Comparison of ENCODE assay signal across 30 cellular contexts in the genomic region with DNA sequence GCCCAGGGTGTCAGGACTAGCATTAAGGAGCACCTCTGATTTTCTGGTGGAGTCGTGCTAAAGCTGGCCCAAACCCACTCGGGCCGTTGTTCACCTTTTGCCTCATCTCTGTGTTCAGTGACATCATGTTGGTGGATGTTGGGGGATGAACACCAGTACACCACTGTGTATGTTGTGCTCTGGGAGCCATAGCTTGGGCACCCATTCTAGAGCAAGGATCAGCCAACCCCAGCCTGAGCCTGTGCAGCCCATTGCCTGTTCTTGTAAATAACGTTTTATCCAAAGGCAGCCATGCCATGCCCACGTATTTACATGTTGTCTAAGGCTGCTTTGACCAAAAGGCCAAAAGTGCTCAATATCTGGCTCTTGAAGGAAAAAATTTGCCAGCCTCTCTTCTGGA.
DNase-seq lines count a peak whose midpoint lies in the region; TF ChIP-seq lines count a peak whose summit lies in the region.
"Had no signal": no experiment of that assay in that cellular context is flagged by ENCODE, and none has a peak within 500 bp of the region (broad histone marks: within the 10 kb centered on the region; RNA-seq: fewer than 3 reads in every experiment).

No MANE protein-coding gene starts in this region.

- intact Hi-C loops in testis (cut with DNase I; ENCODE audit: low total_unique reads): no loop called here

- H3K27ac Mint-ChIP-seq in chondrocyte (ENCODE audit: unreplicated experiment): peak overlapping the region; percentile 45
- H3K27ac Mint-ChIP-seq: activated naive CD4-positive, alpha-beta T cell treated with anti-CD3 and anti-CD28 coated beads, Interleukin-2, amount 50 U/mL, for 72 hours; naive thymus-derived CD8-positive, alpha-beta T cell; stimulated activated memory B cell treated with anti-CD40 and anti-IgM and Interleukin-4, amounts not matched to agents 10 μg/mL and 1 μg/mL and 100 μg/mL, for 72 hours had no signal

- WGBS in testis, 2 donors: 88 to 90% methylated on average over 5 of the region's 5 CpGs

- CTCF ChIA-PET in RWPE1 (lab: Yijun Ruan, JAX): no interaction called here

- H3K4me3 ChIP-seq in parathyroid adenoma (ENCODE audit: low read depth, low read length) (no peak overlapping the region), testis (no peak overlapping the region)
- H3K4me3 ChIP-seq: BLaER1 treated with 17β-estradiol and CSF1 and Interleukin-3, amounts not matched to agents 10 nM and 100 nM; lung; MG63; prostate gland; SJSA1; suprapubic skin had no signal

- peaks cover 12% of the 10 kb centered on the region for H3K4me1 ChIP-seq in parathyroid adenoma
- peaks cover 6% of the 10 kb centered on the region for H3K4me1 ChIP-seq in testis
- H3K4me1 ChIP-seq: SJSA1 had no signal

- no peak overlapping the region for H3K9ac ChIP-seq in parathyroid adenoma
- H3K9ac ChIP-seq: BLaER1 treated with 17β-estradiol and CSF1 and Interleukin-3, amounts not matched to agents 10 nM and 100 nM; KMS-11 had no signal

- no peak overlapping the region for H2AFZ ChIP-seq in parathyroid adenoma

- peaks cover 60% of the 10 kb centered on the region for H3K79me2 ChIP-seq in parathyroid adenoma

- POLR2A ChIA-PET in RWPE1 (lab: Yijun Ruan, JAX; ENCODE audit: low non-redundant PET): no interaction called here

- peak overlapping the region; percentile 54 for H3K27ac ChIP-seq in RWPE1
- H3K27ac ChIP-seq in parathyroid adenoma: no peak overlapping the region
- H3K27ac ChIP-seq in testis: no peak overlapping the region
- H3K27ac ChIP-seq: BLaER1 treated with 17β-estradiol and CSF1 and Interleukin-3, amounts not matched to agents 10 nM and 100 nM; KMS-11; SJSA1; suprapubic skin; VCaP had no signal

- H3K27me3 Mint-ChIP-seq in chondrocyte (ENCODE audit: low read depth): no peaks in the 10 kb centered on the region
- H3K27me3 Mint-ChIP-seq: naive thymus-derived CD8-positive, alpha-beta T cell; stimulated activated memory B cell treated with anti-CD40 and anti-IgM and Interleukin-4, amounts not matched to agents 10 μg/mL and 1 μg/mL and 100 μg/mL, for 72 hours had no signal

- H3K27me3 ChIP-seq in parathyroid adenoma (ENCODE audit: control insufficient read depth, insufficient read depth, low read length) (no peaks in the 10 kb centered on the region), testis (no peaks in the 10 kb centered on the region)
- H3K27me3 ChIP-seq: BLaER1 treated with 17β-estradiol and CSF1 and Interleukin-3, amounts not matched to agents 10 nM and 100 nM; MG63; SJSA1; suprapubic skin had no signal

- H3K9me3 ChIP-seq in parathyroid adenoma (ENCODE audit: control insufficient read depth, low read length) (no peaks in the 10 kb centered on the region), testis (no peaks in the 10 kb centered on the region)
- H3K9me3 ChIP-seq: BLaER1 treated with 17β-estradiol and CSF1 and Interleukin-3, amounts not matched to agents 10 nM and 100 nM; MG63; prostate gland; SJSA1; suprapubic skin had no signal

- no peak for TF ChIP-seq CTCF in RWPE1 (conservative IDR thresholded peaks at IDR 0.05; ENCODE audit: low read depth)
- TF ChIP-seq CTCF in chondrocyte (IDR thresholded peaks at IDR 0.05): no peak
- TF ChIP-seq CTCF in parathyroid adenoma (IDR thresholded peaks at IDR 0.05): no peak
- no peak for TF ChIP-seq CTCF in testis (IDR thresholded peaks at IDR 0.05)

- no peaks in the 10 kb centered on the region for H3K9me3 Mint-ChIP-seq in chondrocyte (ENCODE audit: low read depth)
- H3K9me3 Mint-ChIP-seq: activated naive CD4-positive, alpha-beta T cell treated with anti-CD3 and anti-CD28 coated beads, Interleukin-2, amount 50 U/mL, for 72 hours; naive thymus-derived CD8-positive, alpha-beta T cell; stimulated activated memory B cell treated with anti-CD40 and anti-IgM and Interleukin-4, amounts not matched to agents 10 μg/mL and 1 μg/mL and 100 μg/mL, for 72 hours had no signal

- no peak for TF ChIP-seq POLR2A in testis (IDR thresholded peaks at IDR 0.05)

- peaks cover 23% of the 10 kb centered on the region for H3K36me3 Mint-ChIP-seq in chondrocyte (ENCODE audit: low read depth)
- H3K36me3 Mint-ChIP-seq: activated naive CD4-positive, alpha-beta T cell treated with anti-CD3 and anti-CD28 coated beads, Interleukin-2, amount 50 U/mL, for 72 hours had no signal

- peak overlapping the region; percentile 56 for H3K4me2 ChIP-seq in parathyroid adenoma (ENCODE audit: low read length)
- H3K4me2 ChIP-seq: BLaER1 treated with 17β-estradiol and CSF1 and Interleukin-3, amounts not matched to agents 10 nM and 100 nM; KMS-11 had no signal

- H3K36me3 ChIP-seq in parathyroid adenoma (ENCODE audit: control insufficient read depth, insufficient read depth, low read length): no peaks in the 10 kb centered on the region
- no peaks in the 10 kb centered on the region for H3K36me3 ChIP-seq in testis (ENCODE audit: low read depth, missing control alignments)
- H3K36me3 ChIP-seq: prostate gland had no signal

- H3K4me3 Mint-ChIP-seq in chondrocyte (ENCODE audit: unreplicated experiment): no peak overlapping the region
- H3K4me3 Mint-ChIP-seq: naive thymus-derived CD8-positive, alpha-beta T cell; stimulated activated memory B cell treated with anti-CD40 and anti-IgM and Interleukin-4, amounts not matched to agents 10 μg/mL and 1 μg/mL and 100 μg/mL, for 72 hours had no signal

- peaks cover 60% of the 10 kb centered on the region for H3K4me1 Mint-ChIP-seq in chondrocyte (ENCODE audit: low read depth)
- H3K4me1 Mint-ChIP-seq: naive thymus-derived CD8-positive, alpha-beta T cell; stimulated activated memory B cell treated with anti-CD40 and anti-IgM and Interleukin-4, amounts not matched to agents 10 μg/mL and 1 μg/mL and 100 μg/mL, for 72 hours had no signal

- DNase-seq in RWPE1 (ENCODE audit: low spot score) (no peak), chondrocyte (ENCODE audit: low spot score) (no peak), testis (peak; percentile 7), inferior parietal cortex (ENCODE audit: extremely low spot score) (no peak), foreskin melanocyte (no peak), HUDEP-2 (lab: John Stamatoyannopoulos, UW; ENCODE audit: unreplicated experiment in 76 of 76) (no peak), NCI-H2107 treated with DMSO at 0.1 percent for 48 hours (lab: John Stamatoyannopoulos, UW; ENCODE audit: unreplicated experiment) (no peak)
- DNase-seq: activated CD4-positive, alpha-beta T cell treated with anti-CD3 and anti-CD28 coated beads for 48 hours; activated effector memory CD4-positive, alpha-beta T cell treated with Interleukin-2 at 50 U/mL for 16 hours; amygdala; central memory CD4-positive, alpha-beta T cell; dermis blood vessel endothelial cell; DMS153; MG63; naive thymus-derived CD8-positive, alpha-beta T cell; NCI-H1105; NCI-H187; NCI-H2171 treated with DMSO at 0.1 percent for 48 hours; NCI-H510A treated with DMSO at 0.1 percent for 48 hours; T1000 had no signal
